ENCODE assay signal across 8 cellular contexts in the genomic region with DNA sequence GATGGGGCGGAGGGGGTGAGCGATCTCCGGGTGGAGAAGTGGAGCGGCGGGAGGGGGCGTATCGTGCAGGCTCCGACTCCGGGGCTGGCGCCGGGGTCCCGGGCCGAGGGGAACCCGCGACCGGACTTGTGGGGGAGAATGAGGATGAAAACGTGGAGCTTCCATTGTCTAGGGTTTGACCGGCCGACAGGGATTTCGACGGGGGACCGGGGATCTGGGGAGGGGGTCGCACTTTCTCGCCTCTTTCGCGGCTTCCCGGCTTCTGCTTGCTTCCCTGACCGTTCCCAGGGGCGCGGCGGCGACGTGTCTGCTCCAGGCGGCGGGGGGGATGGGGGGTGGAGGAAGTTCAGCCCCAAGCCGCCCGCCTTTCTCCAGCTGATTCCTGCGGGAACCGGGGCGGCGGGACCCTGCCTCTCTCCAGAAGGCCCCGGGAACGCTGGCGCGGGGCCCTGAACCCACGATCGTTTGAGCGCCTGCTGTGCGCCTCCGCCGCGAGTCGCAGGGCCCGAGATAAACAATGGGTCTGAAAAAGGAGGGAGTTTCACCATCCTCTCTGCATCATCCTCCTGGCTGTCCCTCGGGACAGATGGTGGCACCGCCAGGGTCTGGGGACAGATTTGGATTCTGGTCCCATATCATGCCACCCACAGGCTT. TPM values are rescaled to one million over a fixed set of nuclear protein-coding genes. Genes with fewer than 3 reads are reported as not detected.
A peak's percentile ranks its signal among the peaks of the same experiment; 100 is the strongest.
DNase-seq lines count a peak whose midpoint lies in the region; ATAC-seq and TF ChIP-seq lines count a peak whose summit lies in the region.

No MANE protein-coding gene starts in this region.

- H3K9ac ChIP-seq in iPS-18a (ENCODE audit: low read length) (peak overlapping the region; percentile 91), skeletal muscle tissue (ENCODE audit: low read depth in 1 of 3, low read length in 3 of 3) (peak overlapping the region; percentile 72 to 82 (median 77))

- ATAC-seq in omental fat pad (ENCODE audit: low FRiP score) (no peak), GM19328 (IDR thresholded peaks at IDR 0.05; ENCODE audit: unreplicated experiment) (no peak)

- H3K36me3 ChIP-seq in iPS-18a (ENCODE audit: control insufficient read depth, low read depth, low read length) (peaks cover 12% of the 10 kb centered on the region), skeletal muscle tissue (ENCODE audit: control insufficient read depth in 3 of 3, insufficient read depth in 3 of 3, low read length in 3 of 3) (peaks cover 0 to 3% (median 2%) of the 10 kb centered on the region in 3 donors)

- H3K4me1 ChIP-seq in iPS-18a (ENCODE audit: control insufficient read depth, low read depth, low read length): peaks cover 15% of the 10 kb centered on the region
- H3K4me1 ChIP-seq in skeletal muscle tissue (ENCODE audit: control insufficient read depth in 3 of 3, insufficient read depth in 3 of 3, low read length in 3 of 3): peaks cover 4 to 21% (median 13%) of the 10 kb centered on the region in 3 donors

- no peaks in the 10 kb centered on the region for H3K27me3 ChIP-seq in iPS-18a (ENCODE audit: control insufficient read depth, insufficient read depth, low read length)
- peaks cover 9 to 30% (median 16%) of the 10 kb centered on the region in 3 donors for H3K27me3 ChIP-seq in skeletal muscle tissue (ENCODE audit: control insufficient read depth in 3 of 3, insufficient read depth in 3 of 3, low read length in 3 of 3)

- H3K27ac ChIP-seq in iPS-18a (ENCODE audit: low read length): peak overlapping the region; percentile 93
- H3K27ac ChIP-seq in skeletal muscle tissue (ENCODE audit: low read depth, low read length): peak overlapping the region; percentile 81

- H3K9me3 ChIP-seq in iPS-18a (ENCODE audit: control insufficient read depth, low read depth, low read length) (no peaks in the 10 kb centered on the region), skeletal muscle tissue (ENCODE audit: control insufficient read depth in 3 of 3, low read length in 3 of 3) (no peaks in the 10 kb centered on the region)

- TF ChIP-seq CTCF in astrocyte of the cerebellum (IDR thresholded peaks at IDR 0.05; ENCODE audit: low read depth, low read length, missing control alignments): no peak
- no peak for TF ChIP-seq CTCF in omental fat pad (IDR thresholded peaks at IDR 0.05)

- peak overlapping the region; percentile 86 for H3K4me3 ChIP-seq in astrocyte of the cerebellum (ENCODE audit: low read depth, low read length)
- H3K4me3 ChIP-seq in iPS-18a (ENCODE audit: low read length): peak overlapping the region; percentile 76
- peak overlapping the region; percentile 68 to 80 (median 70) for H3K4me3 ChIP-seq in skeletal muscle tissue (ENCODE audit: low read length in 3 of 3)

- DNase-seq in NCI-H2081 (lab: John Stamatoyannopoulos, UW) (peak; percentile 17 to 36), NCI-H2081 treated with DMSO at 0.1 percent for 48 hours (lab: John Stamatoyannopoulos, UW) (no peak), NCI-H2227 treated with DMSO at 0.1 percent for 48 hours (lab: John Stamatoyannopoulos, UW) (peak; percentile 18), astrocyte of the cerebellum (ENCODE audit: low read depth) (no peak), omental fat pad (ENCODE audit: low spot score) (no peak)

- in situ Hi-C loops in astrocyte of the cerebellum (cut with HindIII; ENCODE audit: low sequenced_read_pairs): no loop called here

RNA-seq across cellular contexts. Expression of a gene that starts 0.8 kb away (rescaled TPM):
- total RNA-seq in skeletal muscle tissue (122 TPM), omental fat pad (100 to 1,000 TPM; 293 to 486 (median 418) TPM)

RNA-seq across cellular contexts. Expression of a gene that starts 34.6 kb away (rescaled TPM):
- total RNA-seq in skeletal muscle tissue (31.3 TPM), omental fat pad (10 to 100 TPM; 32.5 to 51.9 (median 40.0) TPM)

Comparison
In these comparisons a context has a peak if more than half of its experiments do, and no peak if none do; other contexts are left out.
1. DNase-seq: peak in NCI-H2081 (2 of 2) and NCI-H2227 treated with DMSO at 0.1 percent for 48 hours (single experiment); none in NCI-H2081 treated with DMSO at 0.1 percent for 48 hours (single experiment), astrocyte of the cerebellum (single experiment) and omental fat pad (single experiment).
2. Peak in every context shown above with its lines, with median percentiles within 50 percentile points of each other: H3K4me3 ChIP-seq.